Comparison of ENCODE assay signal across 10 cellular contexts in the genomic region with DNA sequence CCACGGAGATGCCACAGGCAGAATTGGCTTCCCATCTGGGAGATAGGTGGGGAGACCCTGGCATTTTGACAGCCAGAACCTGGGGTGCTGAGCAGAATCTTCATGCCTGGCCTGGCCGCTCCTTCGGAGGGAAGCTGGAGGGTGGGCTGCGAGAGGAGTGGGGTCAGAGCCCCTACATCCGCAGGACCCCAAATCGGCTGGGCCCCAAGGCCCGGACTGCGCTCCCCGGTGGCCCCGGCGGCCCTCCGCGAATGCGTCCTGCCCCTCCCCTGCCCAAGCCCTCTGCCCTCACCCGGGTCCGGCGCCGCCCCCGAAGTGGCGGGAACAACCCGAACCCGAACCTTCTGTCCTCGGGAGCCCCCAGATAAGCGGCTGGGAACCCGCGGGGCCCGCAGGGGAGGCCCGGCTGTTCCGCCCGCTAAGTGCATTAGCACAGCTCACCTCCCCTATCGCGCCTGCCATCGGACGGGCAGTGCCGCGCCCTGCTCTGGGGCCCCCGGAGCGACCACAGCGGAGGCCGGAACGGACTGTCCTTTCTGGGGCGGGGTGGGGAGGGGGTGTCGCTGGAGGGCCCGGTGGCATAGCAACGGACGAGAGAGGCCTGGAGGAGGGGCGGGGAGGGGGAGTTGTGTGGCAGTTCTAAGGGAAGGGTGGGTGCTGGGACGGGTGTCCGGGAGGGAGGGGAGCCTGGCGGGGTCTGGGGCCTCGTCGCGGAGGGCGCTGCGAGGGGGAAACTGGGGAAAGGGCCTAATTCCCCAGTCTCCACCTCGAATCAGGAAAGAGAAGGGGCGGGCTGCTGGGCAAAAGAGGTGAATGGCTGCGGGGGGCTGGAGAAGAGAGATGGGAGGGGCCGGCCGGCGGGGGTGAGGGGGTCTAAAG. TPM values are rescaled to one million over a fixed set of nuclear protein-coding genes. Genes with fewer than 3 reads are reported as not detected.
DNase-seq lines count a peak whose midpoint lies in the region; ATAC-seq and TF ChIP-seq lines count a peak whose summit lies in the region.
"Had no signal": no experiment of that assay in that cellular context is flagged by ENCODE, and none has a peak within 500 bp of the region (broad histone marks: within the 10 kb centered on the region; RNA-seq: fewer than 3 reads in every experiment).

No MANE protein-coding gene starts in this region.

- H3K9me2 ChIP-seq in SU-DHL-6 (replicated peaks; ENCODE audit: insufficient read depth, low read length) = no peaks in the 10 kb centered on the region

- H3K36me3 ChIP-seq in SU-DHL-6 (ENCODE audit: low read length) (no peaks in the 10 kb centered on the region), gastroesophageal sphincter (peaks cover 0 to 8% of the 10 kb centered on the region in 2 donors), psoas muscle (ENCODE audit: insufficient read depth in 1 of 2, low read depth in 1 of 2) (no peaks in the 10 kb centered on the region)

- no peaks in the 10 kb centered on the region for H3K27me3 ChIP-seq in SU-DHL-6 (ENCODE audit: low read length)
- peaks cover 72% of the 10 kb centered on the region for H3K27me3 ChIP-seq in gastroesophageal sphincter
- no peaks in the 10 kb centered on the region for H3K27me3 ChIP-seq in psoas muscle (ENCODE audit: insufficient read depth in 3 of 3, low read length in 2 of 3)

- H3K4me1 ChIP-seq in gastroesophageal sphincter (peaks cover 0 to 79% (median 30%) of the 10 kb centered on the region in 3 donors), psoas muscle (peaks cover 49% of the 10 kb centered on the region)
- H3K4me1 ChIP-seq: foreskin keratinocyte had no signal

- H3K27ac ChIP-seq in SU-DHL-6 (ENCODE audit: low read depth, low read length) = no peak overlapping the region
- H3K27ac ChIP-seq in gastroesophageal sphincter = peak overlapping the region in 3 of 4 donors; percentile 54 to 70 (median 61)
- H3K27ac ChIP-seq in psoas muscle = peak overlapping the region; percentile 96
- H3K27ac ChIP-seq in RWPE1 = no peak overlapping the region
- H3K27ac ChIP-seq: foreskin keratinocyte had no signal

- H4K20me1 ChIP-seq in SU-DHL-6 (ENCODE audit: low read depth, low read length) = no peaks in the 10 kb centered on the region

- ATAC-seq in gastroesophageal sphincter = no peak
- peak in 3 of 4 donors; percentile 9 to 26 (median 18) for ATAC-seq in psoas muscle
- no peak for ATAC-seq in HG03457 (IDR thresholded peaks at IDR 0.05; ENCODE audit: unreplicated experiment)
- ATAC-seq in omental fat pad (ENCODE audit: low FRiP score) = no peak

- TF ChIP-seq POLR2A in gastroesophageal sphincter (IDR thresholded peaks at IDR 0.05) = peak in 1 of 2 donors; percentile 13

- intact Hi-C loops in psoas muscle (cut with DNase I) = no loop called here

- no peak overlapping the region for H3K9ac ChIP-seq in SU-DHL-6 (ENCODE audit: low read length)

- H3K79me2 ChIP-seq in SU-DHL-6 (ENCODE audit: insufficient read depth, low read length) = no peaks in the 10 kb centered on the region

- no peak overlapping the region for H2AFZ ChIP-seq in SU-DHL-6 (ENCODE audit: low read depth, low read length, severe bottlenecking)

- H3K4me3 ChIP-seq in SU-DHL-6 (ENCODE audit: insufficient read depth, low read length, poor library complexity, severe bottlenecking) = no peak overlapping the region
- H3K4me3 ChIP-seq in gastroesophageal sphincter = peak overlapping the region; percentile 20 to 55
- peak overlapping the region; percentile 79 for H3K4me3 ChIP-seq in psoas muscle

- DNase-seq in GM20000 (ENCODE audit: low spot score) (peak; percentile 70), psoas muscle (peak in 1 of 2 donors; percentile 88), RWPE1 (ENCODE audit: low spot score) (no peak), omental fat pad (ENCODE audit: low spot score) (no peak)
- no peak for DNase-seq in central memory CD4-positive, alpha-beta T cell
- DNase-seq: foreskin keratinocyte had no signal

- no peak for TF ChIP-seq EP300 in gastroesophageal sphincter (IDR thresholded peaks at IDR 0.05)

- CTCF ChIA-PET in RWPE1 (lab: Yijun Ruan, JAX) = interaction anchor here (0.7 to 3.9 kb wide), 10 partner anchors 11 to 291 kb away, joined by 3 to 25 read pairs (median 4); no protein-coding TSS in a partner anchor

- H3F3A ChIP-seq in SU-DHL-6 (ENCODE audit: insufficient read depth) = no peaks in the 10 kb centered on the region

- WGBS in gastroesophageal sphincter (ENCODE audit: low coverage in 1 of 2), 2 donors = 0% methylated on average over 3 to 4 of the region's 61 CpGs
- WGBS in psoas muscle, 3 donors = 1 to 3% (median 3%) methylated on average over 54 to 61 of the region's 61 CpGs

- TF ChIP-seq CTCF in GM20000 (IDR thresholded peaks at IDR 0.05; ENCODE audit: extremely low read depth, missing control alignments) = no peak
- no peak for TF ChIP-seq CTCF in SU-DHL-6 (IDR thresholded peaks at IDR 0.05; ENCODE audit: insufficient read depth, low read length, poor library complexity, severe bottlenecking)
- TF ChIP-seq CTCF in gastroesophageal sphincter (IDR thresholded peaks at IDR 0.05) = no peak
- TF ChIP-seq CTCF in psoas muscle (IDR thresholded peaks at IDR 0.05) = no peak
- no peak for TF ChIP-seq CTCF in RWPE1 (conservative IDR thresholded peaks at IDR 0.05; ENCODE audit: low read depth)
- no peak for TF ChIP-seq CTCF in omental fat pad (IDR thresholded peaks at IDR 0.05)

- peak overlapping the region; percentile 41 for H3K4me2 ChIP-seq in SU-DHL-6 (ENCODE audit: low read depth, low read length, poor library complexity, severe bottlenecking)

- no peaks in the 10 kb centered on the region for H3K9me3 ChIP-seq in SU-DHL-6 (ENCODE audit: insufficient read depth, low read length)
- no peaks in the 10 kb centered on the region for H3K9me3 ChIP-seq in gastroesophageal sphincter
- no peaks in the 10 kb centered on the region for H3K9me3 ChIP-seq in psoas muscle

- POLR2A ChIA-PET in RWPE1 (lab: Yijun Ruan, JAX; ENCODE audit: low non-redundant PET) = no interaction called here

RNA-seq across cellular contexts. Expression of a gene that starts 0.8 kb away (rescaled TPM):
- total RNA-seq in gastroesophageal sphincter (10 to 100 TPM in 1 of 4 donors, 1 to 10 TPM in 3; 6.7 to 11.7 (median 7.5) TPM), psoas muscle (10 to 100 TPM in 2 of 4 donors, 1 to 10 TPM in 2; 5.9 to 15.3 (median 11.8) TPM), omental fat pad (10 to 100 TPM in 1 of 4 donors, 1 to 10 TPM in 2, under 1 TPM in 1; 0.44 to 16.7 (median 1.9) TPM)
- polyA plus RNA-seq in psoas muscle = 10 to 100 TPM in 1 of 3 donors, 1 to 10 TPM in 2; 6.0 to 13.0 (median 6.8) TPM
- total RNA-seq: foreskin keratinocyte had no signal
- polyA plus RNA-seq: IgD-negative memory B cell had no signal

RNA-seq across cellular contexts. Expression of a gene that starts 2.4 kb away (rescaled TPM):
- total RNA-seq in gastroesophageal sphincter (1 to 10 TPM in 3 of 4 donors, under 1 TPM in 1; 0.25 to 3.6 (median 1.5) TPM), psoas muscle (1,000 to 10,000 TPM; 3,389 to 5,818 (median 3,842) TPM), omental fat pad (1 to 10 TPM in 1 of 4 donors, under 1 TPM in 2, not detected in 1; 0.19 to 1.7 (median 0.60) TPM)
- polyA plus RNA-seq in psoas muscle = 1,000 to 10,000 TPM; 2,116 to 7,047 (median 2,671) TPM
- polyA plus RNA-seq: IgD-negative memory B cell had no signal

RNA-seq across cellular contexts. Expression of a gene that starts 20.4 kb away (rescaled TPM):
- total RNA-seq in gastroesophageal sphincter (10 to 100 TPM in 3 of 4 donors, 1 to 10 TPM in 1; 9.9 to 13.6 (median 11.1) TPM), psoas muscle (1 to 10 TPM; 4.5 to 7.9 (median 6.7) TPM), omental fat pad (10 to 100 TPM in 2 of 4 donors, 1 to 10 TPM in 2; 8.2 to 12.8 (median 11.0) TPM)
- polyA plus RNA-seq in psoas muscle = 1 to 10 TPM; 1.4 to 4.2 (median 3.3) TPM

RNA-seq across cellular contexts. Expression of a gene that starts 30.6 kb away (rescaled TPM):
- total RNA-seq in gastroesophageal sphincter (10 to 100 TPM; 24.5 to 41.4 (median 27.5) TPM), psoas muscle (10 to 100 TPM; 22.5 to 32.6 (median 26.1) TPM), omental fat pad (10 to 100 TPM; 24.9 to 75.5 (median 36.5) TPM)
- polyA plus RNA-seq in psoas muscle = 10 to 100 TPM; 33.0 to 62.8 (median 47.9) TPM

RNA-seq across cellular contexts. Expression of a gene that starts 32.4 kb away (rescaled TPM):
- total RNA-seq in gastroesophageal sphincter (10 to 100 TPM; 43.3 to 60.8 (median 48.2) TPM), psoas muscle (10 to 100 TPM; 20.4 to 24.9 (median 21.1) TPM), omental fat pad (10 to 100 TPM; 13.8 to 23.8 (median 15.7) TPM)
- polyA plus RNA-seq in psoas muscle = 10 to 100 TPM in 1 of 3 donors, 1 to 10 TPM in 2; 4.0 to 11.1 (median 9.2) TPM

Comparison
In these comparisons a context has a peak if more than half of its experiments do, and no peak if none do; other contexts are left out.
1. H3K27ac ChIP-seq: peak in gastroesophageal sphincter (3 of 4) and psoas muscle (single experiment); none in SU-DHL-6 (single experiment) and RWPE1 (single experiment).
2. ATAC-seq: peak in psoas muscle (3 of 4); none in gastroesophageal sphincter (single experiment), HG03457 (single experiment) and omental fat pad (single experiment).
3. RNA of a gene that starts 2.4 kb away (total RNA-seq): 3,389 to 5,818 TPM in psoas muscle; 0.25 to 3.6 TPM in gastroesophageal sphincter and 0.19 to 1.7 TPM in omental fat pad; every median in the first group is over 100 times any median in the second.